In genomic region chr12:72074065-72074464, GRCh38 we compare ENCODE assay signal across 17 cellular contexts.
"Had no signal": no experiment of that assay in that cellular context is flagged by ENCODE, and none has a peak within 500 bp of the region (broad histone marks: within the 10 kb centered on the region; RNA-seq: fewer than 3 reads in every experiment).

No MANE protein-coding gene starts in this region.

- H3K27ac Mint-ChIP-seq: dendritic cell treated with granulocyte-macrophage colony-stimulating factor and Interleukin-4, amounts not matched to agents 40 ng/mL and 50 ng/mL, for 4 days; memory B cell; natural killer cell; stimulated activated naive CD8-positive, alpha-beta T cell treated with anti-CD3 and anti-CD28 coated beads, Interleukin-15, amount 100 ng/mL, for 72 hours had no signal

- H3K4me3 Mint-ChIP-seq: dendritic cell treated with granulocyte-macrophage colony-stimulating factor and Interleukin-4, amounts not matched to agents 40 ng/mL and 50 ng/mL, for 4 days; memory B cell; natural killer cell; stimulated activated naive CD8-positive, alpha-beta T cell treated with anti-CD3 and anti-CD28 coated beads, Interleukin-15, amount 100 ng/mL, for 72 hours had no signal

- H3K27me3 Mint-ChIP-seq: dendritic cell treated with granulocyte-macrophage colony-stimulating factor and Interleukin-4, amounts not matched to agents 40 ng/mL and 50 ng/mL, for 4 days; memory B cell; stimulated activated naive CD8-positive, alpha-beta T cell treated with anti-CD3 and anti-CD28 coated beads, Interleukin-15, amount 100 ng/mL, for 72 hours had no signal

- DNase-seq: effector memory CD4-positive, alpha-beta T cell; foreskin keratinocyte; heart left ventricle; kidney; natural killer cell; pancreas; stimulated activated CD4-positive, alpha-beta T cell treated with anti-CD3 and anti-CD28 coated beads, Interleukin-12 subunit alpha, Interleukin-12 subunit beta, amount 100 ng/mL, for 4 hours; stimulated activated CD4-positive, alpha-beta T cell treated with anti-CD3 and anti-CD28 coated beads, Interleukin-1b, Interleukin-23, amount 100 ng/mL, for 48 hours; stimulated activated CD4-positive, alpha-beta T cell treated with anti-CD3 and anti-CD28 coated beads, Interleukin-4, amount 100 ng/mL, for 1 hour; stimulated activated CD8-positive, alpha-beta memory T cell treated with anti-CD3 and anti-CD28 coated beads, Interleukin-4, amount 100 ng/mL, for 48 hours; stimulated activated naive CD4-positive, alpha-beta T cell; stimulated activated naive CD8-positive, alpha-beta T cell treated with anti-CD3 and anti-CD28 coated beads, Interleukin-15, amount 100 ng/mL, for 72 hours; transverse colon; upper lobe of right lung; uterus had no signal

- H3K4me1 Mint-ChIP-seq: memory B cell; natural killer cell; stimulated activated naive CD8-positive, alpha-beta T cell treated with anti-CD3 and anti-CD28 coated beads, Interleukin-15, amount 100 ng/mL, for 72 hours had no signal

- H3K36me3 Mint-ChIP-seq: memory B cell, natural killer cell had no signal
